Comparison of ENCODE assay signal across 26 cellular contexts in the genomic region with DNA sequence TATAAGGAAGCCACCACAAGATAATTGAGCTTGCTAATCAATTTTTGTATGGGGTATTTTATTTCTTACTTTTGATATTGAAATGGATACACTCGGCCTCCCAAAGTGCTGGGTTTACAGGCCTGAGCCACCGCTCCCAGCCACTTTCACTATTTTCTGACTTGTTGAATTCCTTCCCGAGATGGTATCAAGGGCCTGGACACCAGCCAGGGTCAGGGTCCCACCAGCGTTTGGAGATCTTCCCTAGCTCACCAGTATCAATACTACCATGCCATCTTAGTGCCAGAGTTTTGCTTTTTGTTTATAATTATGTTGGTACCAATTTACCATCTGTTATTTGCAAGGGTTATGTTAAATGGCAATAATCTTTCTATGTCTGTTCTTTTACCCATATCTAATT.
"Had no signal": no experiment of that assay in that cellular context is flagged by ENCODE, and none has a peak within 500 bp of the region (broad histone marks: within the 10 kb centered on the region; RNA-seq: fewer than 3 reads in every experiment).

No MANE protein-coding gene starts in this region.

- DNase-seq: activated CD4-positive, alpha-beta memory T cell treated with anti-CD3 and anti-CD28 coated beads, Interleukin-2, amount 10 ng/mL, durations not matched to agents 7 days and 5 days; activated CD4-positive, alpha-beta T cell treated with anti-CD3 and anti-CD28 coated beads for 36 hours; activated CD4-positive, alpha-beta T cell treated with anti-CD3 and anti-CD28 coated beads, Interleukin-2, amount 50 U/mL, for 1 hour; activated gamma-delta T cell treated with Interleukin-2 at 50 U/mL for 16 hours; activated naive CD4-positive, alpha-beta T cell treated with anti-CD3 and anti-CD28 coated beads, Interleukin-2, amount 10 ng/mL, durations not matched to agents 7 days and 5 days; activated naive CD8-positive, alpha-beta T cell treated with anti-CD3 and anti-CD28 coated beads for 36 hours; activated T-cell treated with anti-CD3 and anti-CD28 coated beads for 4 hours; activated T-cell treated with anti-CD3 and anti-CD28 coated beads, Interleukin-2, amount 50 U/mL, for 72 hours; brain microvascular endothelial cell; cerebellar nuclear complex; NCI-H1092; NCI-H1417; NCI-H1694; NCI-H2029; NCI-H2107; NCI-H345; NCI-H510A; NCI-H526 treated with DMSO at 0.1 percent for 48 hours; NCI-H82; NK-92 treated with Interleukin-12 subunit alpha and Interleukin-12 subunit beta, amount 100 ng/mL, for 24 hours; SIG-M5; T-helper 1 cell had no signal

- H3K27ac ChIP-seq: brain microvascular endothelial cell, cardiac muscle cell, SK-N-MC, VCaP had no signal

- ATAC-seq: activated CD4-positive, alpha-beta T cell treated with anti-CD3 and anti-CD28 coated beads for 36 hours; activated T-cell treated with anti-CD3 and anti-CD28 coated beads, Interleukin-2, amount 50 U/mL, for 72 hours had no signal

- H3K27ac Mint-ChIP-seq: activated CD4-positive, alpha-beta memory T cell treated with anti-CD3 and anti-CD28 coated beads, Interleukin-2, amount 10 ng/mL, durations not matched to agents 7 days and 5 days; activated CD4-positive, alpha-beta T cell treated with anti-CD3 and anti-CD28 coated beads for 36 hours; activated naive CD4-positive, alpha-beta T cell treated with anti-CD3 and anti-CD28 coated beads, Interleukin-2, amount 10 ng/mL, durations not matched to agents 7 days and 5 days; activated naive CD8-positive, alpha-beta T cell treated with anti-CD3 and anti-CD28 coated beads for 36 hours; activated T-cell treated with anti-CD3 and anti-CD28 coated beads, Interleukin-2, amount 50 U/mL, for 72 hours; activated T-helper 2 cell treated with anti-CD3 and anti-CD28 coated beads, Interferon-gamma antibody, Interleukin-2, Interleukin-4, amounts not matched to agents 10 μg/mL and 5 μg/mL and 100 μg/mL, durations not matched to agents 14 hours and 24 hours and 36 hours had no signal

- H3K27me3 Mint-ChIP-seq: activated CD4-positive, alpha-beta memory T cell treated with anti-CD3 and anti-CD28 coated beads, Interleukin-2, amount 10 ng/mL, durations not matched to agents 7 days and 5 days; activated CD4-positive, alpha-beta T cell treated with anti-CD3 and anti-CD28 coated beads for 36 hours; activated naive CD4-positive, alpha-beta T cell treated with anti-CD3 and anti-CD28 coated beads, Interleukin-2, amount 10 ng/mL, durations not matched to agents 7 days and 5 days; activated naive CD8-positive, alpha-beta T cell treated with anti-CD3 and anti-CD28 coated beads for 36 hours had no signal

- H3K4me3 Mint-ChIP-seq: activated CD4-positive, alpha-beta memory T cell treated with anti-CD3 and anti-CD28 coated beads, Interleukin-2, amount 10 ng/mL, durations not matched to agents 7 days and 5 days; activated CD4-positive, alpha-beta T cell treated with anti-CD3 and anti-CD28 coated beads for 36 hours; activated naive CD4-positive, alpha-beta T cell treated with anti-CD3 and anti-CD28 coated beads, Interleukin-2, amount 10 ng/mL, durations not matched to agents 7 days and 5 days; activated naive CD8-positive, alpha-beta T cell treated with anti-CD3 and anti-CD28 coated beads for 36 hours had no signal

- H3K4me3 ChIP-seq: cardiac muscle cell, SK-N-MC had no signal

- H3K36me3 ChIP-seq: brain microvascular endothelial cell, cardiac muscle cell had no signal

- H3K27me3 ChIP-seq: brain microvascular endothelial cell, cardiac muscle cell had no signal

- H3K9me3 Mint-ChIP-seq: activated CD4-positive, alpha-beta memory T cell treated with anti-CD3 and anti-CD28 coated beads, Interleukin-2, amount 10 ng/mL, durations not matched to agents 7 days and 5 days; activated naive CD4-positive, alpha-beta T cell treated with anti-CD3 and anti-CD28 coated beads, Interleukin-2, amount 10 ng/mL, durations not matched to agents 7 days and 5 days; activated naive CD8-positive, alpha-beta T cell treated with anti-CD3 and anti-CD28 coated beads for 36 hours; activated T-cell treated with anti-CD3 and anti-CD28 coated beads, Interleukin-2, amount 50 U/mL, for 72 hours; activated T-helper 2 cell treated with anti-CD3 and anti-CD28 coated beads, Interferon-gamma antibody, Interleukin-2, Interleukin-4, amounts not matched to agents 10 μg/mL and 5 μg/mL and 100 μg/mL, durations not matched to agents 14 hours and 24 hours and 36 hours had no signal
